ENCODE assay signal across 10 cellular contexts in the genomic region with DNA sequence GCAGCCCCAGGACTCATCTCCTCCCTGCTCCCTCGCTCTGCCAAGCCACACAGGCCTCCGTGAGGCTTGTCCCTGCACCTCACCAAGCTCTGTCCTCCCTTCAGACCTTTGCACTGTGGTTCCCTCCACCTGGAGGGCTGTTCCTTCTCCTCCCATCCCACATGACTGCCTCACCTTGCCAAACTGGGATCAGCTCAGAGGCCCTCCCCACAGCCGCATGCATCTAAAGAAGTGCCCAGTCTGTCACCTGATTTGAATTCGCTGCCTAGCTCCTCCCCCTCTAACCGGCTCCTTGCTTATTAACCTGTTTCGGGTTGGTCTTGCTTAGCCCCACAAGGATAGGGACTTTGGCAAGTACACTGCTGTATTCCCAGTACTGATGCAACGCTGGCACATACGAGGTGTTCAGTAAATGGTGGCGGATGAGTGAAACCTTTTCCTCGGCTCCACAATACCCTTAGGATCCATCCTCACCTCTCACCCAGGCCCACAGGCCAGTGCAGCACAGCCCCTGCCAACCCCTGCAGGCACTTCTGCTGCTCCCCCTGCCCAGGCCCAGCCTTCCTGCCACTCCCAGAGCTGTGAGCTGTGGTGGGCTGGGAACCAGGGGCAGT. TPM values are rescaled to one million over a fixed set of nuclear protein-coding genes. Genes with fewer than 3 reads are reported as not detected.
DNase-seq lines count a peak whose midpoint lies in the region; ATAC-seq and TF ChIP-seq lines count a peak whose summit lies in the region.
"Had no signal": no experiment of that assay in that cellular context is flagged by ENCODE, and none has a peak within 500 bp of the region (broad histone marks: within the 10 kb centered on the region; RNA-seq: fewer than 3 reads in every experiment).

No MANE protein-coding gene starts in this region.

- H3K9ac ChIP-seq in mammary epithelial cell (ENCODE audit: insufficient read depth, low read length), result no peak overlapping the region

- in situ Hi-C loops in mammary epithelial cell (cut with MboI; ENCODE audit: low sequenced_read_pairs in 2 of 2), result no loop called here

- dilution Hi-C loops in mammary epithelial cell (cut with HindIII; ENCODE audit: low sequenced_read_pairs), result no loop called here

- no peaks in the 10 kb centered on the region for H3K36me3 ChIP-seq in mammary epithelial cell (ENCODE audit: insufficient read depth, low read length)
- H3K36me3 ChIP-seq in lower lobe of right lung, result peaks cover 5% of the 10 kb centered on the region

- H4K20me1 ChIP-seq in mammary epithelial cell (ENCODE audit: insufficient read depth, low read length), result no peaks in the 10 kb centered on the region

- no peaks in the 10 kb centered on the region for H3K36me3 Mint-ChIP-seq in activated CD4-positive, alpha-beta T cell treated with anti-CD3 and anti-CD28 coated beads, Interleukin-2, amount 10 ng/mL, durations not matched to agents 7 days and 5 days (ENCODE audit: low read depth)

- H3K79me2 ChIP-seq in mammary epithelial cell (ENCODE audit: insufficient read depth, low read length), result peaks cover 92% of the 10 kb centered on the region

- H3K4me1 Mint-ChIP-seq in activated CD4-positive, alpha-beta T cell treated with anti-CD3 and anti-CD28 coated beads, Interleukin-2, amount 10 ng/mL, durations not matched to agents 7 days and 5 days, result peaks cover 62% of the 10 kb centered on the region

- H3K4me1 ChIP-seq in mammary epithelial cell (ENCODE audit: insufficient read depth, low read length) (peaks cover 29% of the 10 kb centered on the region), lower lobe of right lung (peaks cover 66% of the 10 kb centered on the region)

- no peaks in the 10 kb centered on the region for H3K9me3 Mint-ChIP-seq in activated CD4-positive, alpha-beta T cell treated with anti-CD3 and anti-CD28 coated beads, Interleukin-2, amount 10 ng/mL, durations not matched to agents 7 days and 5 days

- no peak overlapping the region for H3K4me3 Mint-ChIP-seq in activated CD4-positive, alpha-beta T cell treated with anti-CD3 and anti-CD28 coated beads, Interleukin-2, amount 10 ng/mL, durations not matched to agents 7 days and 5 days

- H3K27ac ChIP-seq in mammary epithelial cell (ENCODE audit: insufficient read depth, low read depth, low read length) (no peak overlapping the region), lower lobe of right lung (peak overlapping the region; percentile 49), temporal lobe (ENCODE audit: low read depth, low read length) (peak overlapping the region; percentile 42)
- H3K27ac ChIP-seq: VCaP had no signal

- CTCF ChIA-PET in activated CD4-positive, alpha-beta T cell treated with anti-CD3 and anti-CD28 coated beads, Interleukin-2, amount 10 ng/mL, durations not matched to agents 7 days and 5 days (lab: Charles Lee), result interaction anchor here (1.0 to 1.5 kb wide), 2 partner anchors 12 to 25 kb away, joined by 3 to 4 read pairs; no protein-coding TSS in a partner anchor
- CTCF ChIA-PET in mammary epithelial cell (lab: Charles Lee; ENCODE audit: low non-redundant PET), result no interaction called here

- peak overlapping the region; percentile 47 for H3K4me2 ChIP-seq in mammary epithelial cell (ENCODE audit: insufficient read depth, low read depth, low read length)

- DNase-seq in activated CD4-positive, alpha-beta T cell treated with anti-CD3 and anti-CD28 coated beads, Interleukin-2, amount 10 ng/mL, durations not matched to agents 7 days and 5 days, result no peak
- no peak for DNase-seq in activated CD4-positive, alpha-beta T cell treated with anti-CD3 and anti-CD28 coated beads for 4 hours
- DNase-seq in mammary epithelial cell (peak; percentile 17), lower lobe of right lung (peak; percentile 28), NCI-H1694 treated with DMSO at 0.1 percent for 48 hours (lab: John Stamatoyannopoulos, UW) (no peak), SHP77 (lab: John Stamatoyannopoulos, UW) (no peak)
- DNase-seq in central memory CD4-positive, alpha-beta T cell, result no peak

- POLR2A ChIA-PET in activated CD4-positive, alpha-beta T cell treated with anti-CD3 and anti-CD28 coated beads, Interleukin-2, amount 10 ng/mL, durations not matched to agents 7 days and 5 days (lab: Charles Lee), result no interaction called here

- 46% methylated on average over 9 of the region's 10 CpGs for WGBS in mammary epithelial cell (ENCODE audit: low coverage, missing lambda C conversion rate)

- no peaks in the 10 kb centered on the region for H3K27me3 Mint-ChIP-seq in activated CD4-positive, alpha-beta T cell treated with anti-CD3 and anti-CD28 coated beads, Interleukin-2, amount 10 ng/mL, durations not matched to agents 7 days and 5 days

- peak overlapping the region; percentile 80 for H3K27ac Mint-ChIP-seq in activated CD4-positive, alpha-beta T cell treated with anti-CD3 and anti-CD28 coated beads, Interleukin-2, amount 10 ng/mL, durations not matched to agents 7 days and 5 days

- H3K27me3 ChIP-seq in mammary epithelial cell (ENCODE audit: insufficient read depth, low read length) (no peaks in the 10 kb centered on the region), lower lobe of right lung (ENCODE audit: low read depth) (no peaks in the 10 kb centered on the region)

- TF ChIP-seq CTCF in mammary epithelial cell (conservative IDR thresholded peaks at IDR 0.05 in 1 of 2, IDR thresholded peaks at IDR 0.05 in 1 of 2; ENCODE audit: extremely low read depth in 1 of 2, insufficient read depth in 1 of 2, low read depth in 1 of 2, low read length in 2 of 2) (no peak), lower lobe of right lung (IDR thresholded peaks at IDR 0.05) (no peak)

- H3K9me3 ChIP-seq in mammary epithelial cell (replicated peaks; ENCODE audit: insufficient read depth, low read length), result no peaks in the 10 kb centered on the region
- no peaks in the 10 kb centered on the region for H3K9me3 ChIP-seq in lower lobe of right lung

- no TSS peak for BruUV-seq in mammary epithelial cell (replicated peaks; lab: Mats Ljungman, UMichigan)

- H2AFZ ChIP-seq in mammary epithelial cell (ENCODE audit: low read depth, low read length), result no peak overlapping the region

- H3K4me3 ChIP-seq in mammary epithelial cell (replicated peaks in 1 of 3; ENCODE audit: insufficient read depth in 1 of 3, low read depth in 2 of 3, low read length in 3 of 3) (peak overlapping the region in 1 of 3 experiments; percentile 8), lower lobe of right lung (no peak overlapping the region)

- intact Hi-C loops in mammary epithelial cell (cut with micrococcal nuclease), result loop anchor here (5.0 kb wide), 1 partner anchor 67 kb away; a partner anchor contains a TSS
- intact Hi-C loops in lower lobe of right lung (cut with DNase I), result no loop called here

- peak in 1 of 2 donors; percentile 2 for ATAC-seq in lower lobe of right lung

RNA-seq across cellular contexts. Expression of a gene that starts 4.4 kb away (rescaled TPM):
- 100 to 1,000 TPM; 131 to 148 TPM for total RNA-seq in activated CD4-positive, alpha-beta T cell treated with anti-CD3 and anti-CD28 coated beads, Interleukin-2, amount 10 ng/mL, durations not matched to agents 7 days and 5 days
- total RNA-seq in mammary epithelial cell (100 to 1,000 TPM in 1 of 2 donors, 10 to 100 TPM in 1; 87.5 to 124 TPM), lower lobe of right lung (102 TPM), temporal lobe (36.9 TPM)
- 116 TPM for polyA plus RNA-seq in mammary epithelial cell
- 261 TPM for polyA minus RNA-seq in mammary epithelial cell

RNA-seq across cellular contexts. Expression of a gene that starts 54.2 kb away (rescaled TPM):
- total RNA-seq in activated CD4-positive, alpha-beta T cell treated with anti-CD3 and anti-CD28 coated beads, Interleukin-2, amount 10 ng/mL, durations not matched to agents 7 days and 5 days, result under 1 TPM; 0.27 to 0.35 TPM
- total RNA-seq in mammary epithelial cell (under 1 TPM in 1 of 2 donors, not detected in 1; 0.26 TPM), lower lobe of right lung (not detected), temporal lobe (0.49 TPM)
- polyA plus RNA-seq in mammary epithelial cell, result not detected
- polyA minus RNA-seq in mammary epithelial cell, result not detected
- total RNA-seq: mononuclear cell had no signal

Comparison
In these comparisons a context has a peak if more than half of its experiments do, and no peak if none do; other contexts are left out.
1. DNase-seq: peak in mammary epithelial cell (single experiment) and lower lobe of right lung (single experiment); none in activated CD4-positive, alpha-beta T cell treated with anti-CD3 and anti-CD28 coated beads, Interleukin-2, amount 10 ng/mL, durations not matched to agents 7 days and 5 days (single experiment), activated CD4-positive, alpha-beta T cell treated with anti-CD3 and anti-CD28 coated beads for 4 hours (0 of 2), central memory CD4-positive, alpha-beta T cell (single experiment), NCI-H1694 treated with DMSO at 0.1 percent for 48 hours (single experiment) and SHP77 (0 of 2).